Comparison of ENCODE assay signal across 20 cellular contexts in the genomic region with DNA sequence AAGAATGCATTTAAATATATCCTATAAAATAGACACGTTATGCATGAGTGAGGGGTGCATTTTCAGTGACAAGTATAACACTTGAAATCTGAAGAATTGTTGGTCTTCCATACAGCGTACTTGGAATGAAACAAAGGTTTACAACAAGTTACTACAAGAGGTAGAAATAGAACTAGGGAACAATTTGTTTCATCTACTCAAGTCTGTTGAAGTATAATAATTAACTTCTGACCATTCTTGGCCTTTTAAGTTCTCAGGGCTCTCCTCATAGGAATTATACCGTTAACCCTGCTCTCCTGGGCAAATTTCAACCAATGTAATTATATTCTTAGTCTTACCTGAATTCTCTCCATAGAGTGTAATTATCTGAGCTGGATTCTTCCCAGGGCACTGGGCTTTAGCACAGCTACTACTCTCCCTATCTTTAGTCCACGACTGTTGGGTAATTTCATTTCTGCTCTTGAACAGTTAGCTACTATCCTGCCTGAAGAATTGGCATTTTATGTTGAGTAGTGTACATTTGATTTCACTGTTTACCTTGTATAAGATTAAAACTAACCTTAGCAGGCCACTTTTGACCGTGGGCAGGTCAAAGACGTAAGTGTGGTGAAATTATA.
"Had no signal": no experiment of that assay in that cellular context is flagged by ENCODE, and none has a peak within 500 bp of the region (broad histone marks: within the 10 kb centered on the region; RNA-seq: fewer than 3 reads in every experiment).

No MANE protein-coding gene starts in this region.

- H3K4me3 ChIP-seq: esophagus squamous epithelium, lung, ovary, prostate gland, upper lobe of left lung had no signal

- H3K27ac ChIP-seq: esophagus squamous epithelium, neutrophil, prostate gland had no signal

- H3K9me3 ChIP-seq: esophagus squamous epithelium, neutrophil, ovary, prostate gland, upper lobe of left lung had no signal

- H3K27me3 ChIP-seq: esophagus squamous epithelium, neutrophil, ovary, upper lobe of left lung had no signal

- DNase-seq: activated CD8-positive, alpha-beta memory T cell treated with anti-CD3 and anti-CD28 coated beads, Interleukin-2, amount 50 U/mL, for 48 hours; activated naive CD4-positive, alpha-beta T cell treated with Interleukin-2 at 50 U/mL for 16 hours; activated naive CD8-positive, alpha-beta T cell treated with anti-CD3 and anti-CD28 coated beads for 36 hours; activated T-cell treated with anti-CD3 and anti-CD28 coated beads, Interleukin-2, amount 50 U/mL, for 4 hours; cerebellar nuclear complex; cortex of kidney; endodermal cell; esophagus squamous epithelium; kidney; ovary; right cardiac atrium; stimulated activated CD4-positive, alpha-beta T cell treated with anti-CD3 and anti-CD28 coated beads, Interleukin-12 subunit alpha, Interleukin-12 subunit beta, amount 100 ng/mL, for 4 hours; stimulated activated CD4-positive, alpha-beta T cell treated with anti-CD3 and anti-CD28 coated beads, Interleukin-4, amount 100 ng/mL, for 4 hours; stimulated activated naive CD8-positive, alpha-beta T cell treated with anti-CD3 and anti-CD28 coated beads, Interleukin-15, Interleukin-2, amounts not matched to agents 100 U/mL and 50 U/mL, for 24 hours; T-helper 9 cell; upper lobe of left lung had no signal

- H3K4me1 ChIP-seq: prostate gland had no signal

- ATAC-seq: activated T-cell treated with anti-CD3 and anti-CD28 coated beads, Interleukin-2, amount 50 U/mL, for 4 hours; natural killer cell treated with Interleukin-12 subunit alpha and Interleukin-12 subunit beta and Interleukin-15 and Interleukin-18, amount 100 ng/mL, for 72 hours; stimulated activated naive CD8-positive, alpha-beta T cell treated with anti-CD3 and anti-CD28 coated beads, Interleukin-15, Interleukin-2, amounts not matched to agents 100 U/mL and 50 U/mL, for 24 hours had no signal

- H3K36me3 ChIP-seq: esophagus squamous epithelium, neutrophil, ovary, prostate gland, upper lobe of left lung had no signal
